ENCODE assay signal across 27 cellular contexts in genomic region chr13:53069800-53070199, GRCh38. TPM values are rescaled to one million over a fixed set of nuclear protein-coding genes. Genes with fewer than 3 reads are reported as not detected.
"Had no signal": no experiment of that assay in that cellular context is flagged by ENCODE, and none has a peak within 500 bp of the region (broad histone marks: within the 10 kb centered on the region; RNA-seq: fewer than 3 reads in every experiment).

No MANE protein-coding gene starts in this region.

- H3K79me2 ChIP-seq: hepatocyte had no signal

- H3K9me3 ChIP-seq: gastrocnemius medialis, heart left ventricle, left lung, ovary, psoas muscle, sigmoid colon, thoracic aorta, tibial nerve, upper lobe of right lung, uterus had no signal

- H3K36me3 ChIP-seq: gastrocnemius medialis, heart left ventricle, left lung, ovary, sigmoid colon, thoracic aorta, tibial nerve, upper lobe of right lung, uterus had no signal

- DNase-seq: dorsolateral prefrontal cortex; effector CD4-positive, alpha-beta T cell; foreskin fibroblast; gastrocnemius medialis; heart left ventricle; kidney; left lung; mesenchymal stem cell; naive thymus-derived CD8-positive, alpha-beta T cell; occipital lobe; ovary; posterior cingulate gyrus; psoas muscle; right cardiac atrium; sigmoid colon; stimulated activated CD4-positive, alpha-beta T cell treated with anti-CD3 and anti-CD28 coated beads, Interleukin-2, amount 100 ng/mL, for 24 hours; stimulated activated CD4-positive, alpha-beta T cell treated with anti-CD3 and anti-CD28 coated beads, Interleukin-4, amount 100 ng/mL, for 24 hours; stimulated activated naive CD8-positive, alpha-beta T cell treated with anti-CD3 and anti-CD28 coated beads, Interleukin-15, Interleukin-2, amounts not matched to agents 100 U/mL and 50 U/mL, for 24 hours; upper lobe of right lung; uterus had no signal

- H3K27me3 Mint-ChIP-seq: stimulated activated memory B cell treated with anti-CD40 and anti-IgM and Interleukin-4, amounts not matched to agents 10 μg/mL and 1 μg/mL and 100 μg/mL, for 72 hours had no signal

- H3K4me1 Mint-ChIP-seq: naive thymus-derived CD8-positive, alpha-beta T cell; stimulated activated memory B cell treated with anti-CD40 and anti-IgM and Interleukin-4, amounts not matched to agents 10 μg/mL and 1 μg/mL and 100 μg/mL, for 72 hours had no signal

- H3K27ac ChIP-seq: gastrocnemius medialis, heart left ventricle, hepatocyte, left lung, ovary, psoas muscle, sigmoid colon, thoracic aorta, tibial nerve, upper lobe of right lung, uterus had no signal

- H2AFZ ChIP-seq: hepatocyte had no signal

- H3K4me3 Mint-ChIP-seq: naive thymus-derived CD8-positive, alpha-beta T cell; stimulated activated memory B cell treated with anti-CD40 and anti-IgM and Interleukin-4, amounts not matched to agents 10 μg/mL and 1 μg/mL and 100 μg/mL, for 72 hours had no signal

- H3K27ac Mint-ChIP-seq: naive thymus-derived CD8-positive, alpha-beta T cell; stimulated activated memory B cell treated with anti-CD40 and anti-IgM and Interleukin-4, amounts not matched to agents 10 μg/mL and 1 μg/mL and 100 μg/mL, for 72 hours had no signal

- H3K36me3 Mint-ChIP-seq: naive thymus-derived CD8-positive, alpha-beta T cell; stimulated activated memory B cell treated with anti-CD40 and anti-IgM and Interleukin-4, amounts not matched to agents 10 μg/mL and 1 μg/mL and 100 μg/mL, for 72 hours had no signal

- H3K4me3 ChIP-seq: gastrocnemius medialis, heart left ventricle, hepatocyte, left lung, ovary, psoas muscle, sigmoid colon, thoracic aorta, tibial nerve, upper lobe of right lung, uterus had no signal

- H3K27me3 ChIP-seq: dorsolateral prefrontal cortex, hepatocyte, left lung, ovary, sigmoid colon, tibial nerve, upper lobe of right lung, uterus had no signal

- H3K4me1 ChIP-seq: gastrocnemius medialis, heart left ventricle, left lung, psoas muscle, upper lobe of right lung, uterus had no signal

- H3K4me2 ChIP-seq: hepatocyte had no signal

RNA-seq across cellular contexts. Expression of gene OLFM4, which starts 41.2 kb away (rescaled TPM):
- total RNA-seq: glomerular endothelial cell; lung microvascular endothelial cell; myocyte; naive thymus-derived CD8-positive, alpha-beta T cell; upper lobe of right lung had no signal
